Comparison of ENCODE assay signal across 27 cellular contexts in genomic region chr17:48504953-48505352, GRCh38. TPM values are rescaled to one million over a fixed set of nuclear protein-coding genes. Genes with fewer than 3 reads are reported as not detected.
DNase-seq lines count a peak whose midpoint lies in the region; ATAC-seq and TF ChIP-seq lines count a peak whose summit lies in the region.
"Had no signal": no experiment of that assay in that cellular context is flagged by ENCODE, and none has a peak within 500 bp of the region (broad histone marks: within the 10 kb centered on the region; RNA-seq: fewer than 3 reads in every experiment).

No MANE protein-coding gene starts in this region.

- H3K9me3 Mint-ChIP-seq in activated naive CD8-positive, alpha-beta T cell treated with anti-CD3 and anti-CD28 coated beads for 36 hours: no peaks in the 10 kb centered on the region
- H3K9me3 Mint-ChIP-seq: activated T-cell treated with anti-CD3 and anti-CD28 coated beads, Interleukin-2, amount 50 U/mL, for 4 hours; stimulated activated naive B cell treated with anti-CD40 and anti-IgM and Interleukin-4, amounts not matched to agents 10 μg/mL and 1 μg/mL and 100 μg/mL, for 72 hours; WTC11 had no signal

- ATAC-seq in GM18520 (IDR thresholded peaks at IDR 0.05; ENCODE audit: unreplicated experiment) (no peak), HG03469 (IDR thresholded peaks at IDR 0.05; ENCODE audit: unreplicated experiment) (no peak)
- ATAC-seq: body of pancreas, heart right ventricle, WTC11 had no signal

- H3K4me1 ChIP-seq in HEK293 (ENCODE audit: control insufficient read depth, insufficient read depth, low read length) (peaks cover 32% of the 10 kb centered on the region), trophoblast cell (ENCODE audit: control insufficient read depth in 1 of 2, insufficient read depth in 2 of 2, low read length in 2 of 2) (peaks cover 30 to 36% of the 10 kb centered on the region in 2 experiments)
- H3K4me1 ChIP-seq: body of pancreas had no signal

- no peaks in the 10 kb centered on the region for H3K27me3 ChIP-seq in trophoblast cell (ENCODE audit: insufficient read depth, low read length)
- H3K27me3 ChIP-seq: body of pancreas had no signal

- H3K9ac ChIP-seq in trophoblast cell (ENCODE audit: low read length): no peak overlapping the region

- peak overlapping the region; percentile 15 for H3K18ac ChIP-seq in trophoblast cell (ENCODE audit: low read length)

- TF ChIP-seq CTCF in HEK293 (tag by site-specific recombination; IDR thresholded peaks at IDR 0.05): no peak

- H3K79me1 ChIP-seq in trophoblast cell (ENCODE audit: low read length): peaks cover 36% of the 10 kb centered on the region

- H2BK120ac ChIP-seq in trophoblast cell (ENCODE audit: insufficient read depth, low read length, poor library complexity): peak overlapping the region; percentile 84

- peak overlapping the region; percentile 27 for H4K8ac ChIP-seq in trophoblast cell (ENCODE audit: low read depth, low read length)

- H3K79me2 ChIP-seq in trophoblast cell (ENCODE audit: control insufficient read depth, insufficient read depth, low read length, poor library complexity): peaks cover 2% of the 10 kb centered on the region

- H3K36me3 Mint-ChIP-seq in activated naive CD8-positive, alpha-beta T cell treated with anti-CD3 and anti-CD28 coated beads for 36 hours: no peaks in the 10 kb centered on the region
- H3K36me3 Mint-ChIP-seq: WTC11 had no signal

- CTCF ChIA-PET in HEK293 (lab: Yijun Ruan, JAX): interaction anchor here (0.7 to 5.0 kb wide), 10 partner anchors 8 to 153 kb away, joined by 3 to 36 read pairs (median 4); partner anchors contain the start of gene HOXB5

- peaks cover 13% of the 10 kb centered on the region for H3K4me1 Mint-ChIP-seq in activated naive CD8-positive, alpha-beta T cell treated with anti-CD3 and anti-CD28 coated beads for 36 hours
- H3K4me1 Mint-ChIP-seq: stimulated activated naive B cell treated with anti-CD40 and anti-IgM and Interleukin-4, amounts not matched to agents 10 μg/mL and 1 μg/mL and 100 μg/mL, for 72 hours had no signal

- H3K4me3 ChIP-seq in HEK293 (ENCODE audit: low read depth, low read length): no peak overlapping the region
- no peak overlapping the region for H3K4me3 ChIP-seq in trophoblast cell (ENCODE audit: low read depth, low read length)
- H3K4me3 ChIP-seq: A549, body of pancreas, heart right ventricle had no signal

- H4K91ac ChIP-seq in trophoblast cell (ENCODE audit: low read depth, low read length): peak overlapping the region; percentile 83

- no peak overlapping the region for H3K23ac ChIP-seq in trophoblast cell (ENCODE audit: low read length)

- no peak overlapping the region for H2AFZ ChIP-seq in trophoblast cell (ENCODE audit: insufficient read depth, low read length, poor library complexity)

- no peak overlapping the region for H3K4me2 ChIP-seq in trophoblast cell (ENCODE audit: low read length)

- DNase-seq in NCI-H748 (lab: John Stamatoyannopoulos, UW; ENCODE audit: unreplicated experiment) (peak; percentile 41), NCI-H748 treated with DMSO at 0.1 percent for 48 hours (lab: John Stamatoyannopoulos, UW) (no peak), trophoblast cell (no peak), NCI-H2171 treated with DMSO at 0.1 percent for 48 hours (lab: John Stamatoyannopoulos, UW) (no peak)
- DNase-seq in activated naive CD8-positive, alpha-beta T cell treated with anti-CD3 and anti-CD28 coated beads for 36 hours: no peak
- DNase-seq: activated CD4-positive, alpha-beta T cell treated with anti-CD3 and anti-CD28 coated beads, Interleukin-2, amount 50 U/mL, for 1 hour; activated naive CD4-positive, alpha-beta T cell treated with Interleukin-2 at 50 U/mL for 16 hours; activated T-cell treated with anti-CD3 and anti-CD28 coated beads, Interleukin-2, amount 50 U/mL, for 4 hours; body of pancreas; heart right ventricle; NCI-H187; NCI-H2227 treated with DMSO at 0.1 percent for 48 hours; NCI-H526; SIG-M5; stimulated activated naive B cell treated with anti-CD40 and anti-IgM and Interleukin-4, amounts not matched to agents 10 μg/mL and 1 μg/mL and 100 μg/mL, for 72 hours; substantia nigra had no signal

- no peak overlapping the region; the same call in 1 of the 2 replicates for H3K27ac ChIP-seq in HEK293 (ENCODE audit: extremely low read depth, low read depth, low read length)
- H3K27ac ChIP-seq in trophoblast cell (ENCODE audit: low read depth, low read length): peak overlapping the region; percentile 92
- H3K27ac ChIP-seq: body of pancreas, heart right ventricle had no signal

- H3K9me3 ChIP-seq in HEK293 (ENCODE audit: control insufficient read depth, insufficient read depth, low read depth, low read length) (no peaks in the 10 kb centered on the region), trophoblast cell (ENCODE audit: insufficient read depth, low read depth, low read length) (no peaks in the 10 kb centered on the region)
- H3K9me3 ChIP-seq: A549, body of pancreas, heart right ventricle had no signal

- H4K12ac ChIP-seq in trophoblast cell (ENCODE audit: low read depth, low read length): no peak overlapping the region

- peaks cover 43% of the 10 kb centered on the region for H3K27me3 Mint-ChIP-seq in activated naive CD8-positive, alpha-beta T cell treated with anti-CD3 and anti-CD28 coated beads for 36 hours

- H3K14ac ChIP-seq in trophoblast cell (ENCODE audit: low read length): peak overlapping the region; percentile 49

- peak overlapping the region; percentile 73 for H2BK12ac ChIP-seq in trophoblast cell (ENCODE audit: low read length)

- H3K27ac Mint-ChIP-seq in activated naive CD8-positive, alpha-beta T cell treated with anti-CD3 and anti-CD28 coated beads for 36 hours: peak overlapping the region; percentile 63
- H3K27ac Mint-ChIP-seq: stimulated activated naive B cell treated with anti-CD40 and anti-IgM and Interleukin-4, amounts not matched to agents 10 μg/mL and 1 μg/mL and 100 μg/mL, for 72 hours had no signal

- WGBS in trophoblast cell (ENCODE audit: extremely low coverage, insufficient coverage, insufficient read length): no CpG with 5 or more reads among the region's 2 CpGs

- H3K4me3 Mint-ChIP-seq in activated naive CD8-positive, alpha-beta T cell treated with anti-CD3 and anti-CD28 coated beads for 36 hours: no peak overlapping the region
- H3K4me3 Mint-ChIP-seq: activated T-cell treated with anti-CD3 and anti-CD28 coated beads, Interleukin-2, amount 50 U/mL, for 4 hours; stimulated activated naive B cell treated with anti-CD40 and anti-IgM and Interleukin-4, amounts not matched to agents 10 μg/mL and 1 μg/mL and 100 μg/mL, for 72 hours; WTC11 had no signal

- H3K36me3 ChIP-seq in HEK293 (ENCODE audit: control insufficient read depth in 2 of 2, insufficient read depth in 1 of 2, low read length in 2 of 2): no peaks in the 10 kb centered on the region
- H3K36me3 ChIP-seq in trophoblast cell (ENCODE audit: control insufficient read depth in 1 of 2, insufficient read depth in 2 of 2, low read length in 2 of 2): no peaks in the 10 kb centered on the region
- H3K36me3 ChIP-seq: heart right ventricle had no signal

- H2AK5ac ChIP-seq in trophoblast cell (ENCODE audit: low read length): no peak overlapping the region

- no peak overlapping the region for H3K4ac ChIP-seq in trophoblast cell (ENCODE audit: low read depth, low read length)

- H2BK5ac ChIP-seq in trophoblast cell (ENCODE audit: low read depth, low read length, poor library complexity): peak overlapping the region; percentile 77

- POLR2A ChIA-PET in HEK293 (lab: Yijun Ruan, JAX): interaction anchor here (0.6 to 1.5 kb wide), 2 partner anchors 18 to 102 kb away, joined by 4 read pairs; no protein-coding TSS in a partner anchor

TF ChIP-seq in HEK293, 187 proteins besides CTCF, POLR2A, EP300 and RAD21:
- no peak for TF ChIP-seq ZSCAN18 (tag by site-specific recombination; IDR thresholded peaks at IDR 0.05)
- TF ChIP-seq ZNF629 (tag by site-specific recombination; IDR thresholded peaks at IDR 0.05): no peak
- TF ChIP-seq ZNF18 (tag by site-specific recombination; IDR thresholded peaks at IDR 0.05): peak; percentile 66; the same call in 1 of the 2 replicates
- no peak for TF ChIP-seq ZFP37 (tag by site-specific recombination; IDR thresholded peaks at IDR 0.05)
TF ChIP-seq in HEK293: peak in this region for 1.

RNA-seq across cellular contexts. Expression of gene HOXB1, which starts 25.9 kb away (rescaled TPM):
- not detected for total RNA-seq in activated naive CD8-positive, alpha-beta T cell treated with anti-CD3 and anti-CD28 coated beads for 36 hours
- polyA plus RNA-seq in trophoblast cell (2013): 0.04 and 0.06 TPM in 2 replicates
- total RNA-seq: activated T-cell treated with anti-CD3 and anti-CD28 coated beads, Interleukin-2, amount 50 U/mL, for 4 hours; body of pancreas; cerebellum; endothelial cell of umbilical vein; frontal cortex; heart right ventricle; lung microvascular endothelial cell; osteocyte had no signal
- polyA plus RNA-seq: A549, endothelial cell of umbilical vein, heart right ventricle, neural cell had no signal

RNA-seq across cellular contexts. Expression of gene HOXB2, which starts 40.0 kb away (rescaled TPM):
- 1 to 10 TPM; 7.4 to 7.7 TPM for total RNA-seq in activated naive CD8-positive, alpha-beta T cell treated with anti-CD3 and anti-CD28 coated beads for 36 hours
- 30.4 and 31.0 TPM in 2 replicates for polyA plus RNA-seq in trophoblast cell (2013)
- total RNA-seq: cerebellum, frontal cortex, osteocyte had no signal
- polyA plus RNA-seq: neural cell had no signal
